8 cellular contexts compared by ENCODE assay signal in the genomic region with DNA sequence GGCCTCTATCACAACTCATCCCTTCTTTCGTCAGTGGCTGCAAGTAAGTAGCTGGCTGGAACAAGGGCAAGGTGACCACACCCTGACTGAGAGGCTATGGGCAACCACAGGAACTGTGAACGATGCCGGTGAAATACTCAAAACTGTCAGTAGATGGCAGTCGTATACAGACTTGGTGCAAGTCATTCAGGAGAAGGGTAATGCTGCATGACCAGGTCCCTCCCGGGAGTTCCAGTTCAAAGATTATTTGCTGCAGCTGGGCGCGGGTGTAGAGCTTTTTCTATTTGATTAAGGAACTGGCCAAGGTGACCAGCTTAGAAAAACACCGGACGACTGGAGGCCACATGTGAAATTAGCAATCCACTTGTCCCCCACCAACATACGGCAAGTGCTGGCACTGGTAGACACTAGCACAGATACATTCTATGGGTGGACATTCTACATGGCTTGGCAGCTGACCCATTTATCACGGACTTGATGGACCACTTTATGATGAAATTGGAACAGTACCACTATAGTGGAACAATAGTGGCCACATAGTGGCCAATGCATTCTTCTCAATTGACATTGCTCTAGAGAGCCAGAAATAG.
DNase-seq lines count a peak whose midpoint lies in the region; ATAC-seq and TF ChIP-seq lines count a peak whose summit lies in the region.

No MANE protein-coding gene starts in this region.

- no peaks in the 10 kb centered on the region for H3K4me1 ChIP-seq in right atrium auricular region

- H3K27me3 ChIP-seq in right atrium auricular region, result no peaks in the 10 kb centered on the region

- H3K9me3 ChIP-seq in right atrium auricular region, result no peaks in the 10 kb centered on the region

- H3K36me3 ChIP-seq in right atrium auricular region, result no peaks in the 10 kb centered on the region

- DNase-seq in EL, result peak; percentile 39
- peak; percentile 96 to 97 for DNase-seq in NCI-H446 (lab: John Stamatoyannopoulos, UW)
- peak; percentile 47 to 59 for DNase-seq in activated T-cell treated with anti-CD3 and anti-CD28 coated beads, Interleukin-2, amount 50 U/mL, for 48 hours
- DNase-seq in right atrium auricular region (ENCODE audit: low spot score), result peak; percentile 56
- peak; percentile 48 to 51 for DNase-seq in stimulated activated CD4-positive, alpha-beta T cell treated with anti-CD3 and anti-CD28 coated beads, Interleukin-2, amount 100 ng/mL, for 48 hours
- no peak for DNase-seq in NCI-H2081 (lab: John Stamatoyannopoulos, UW)

- no peak overlapping the region for H3K27ac ChIP-seq in right atrium auricular region

- ATAC-seq in GM19351 (IDR thresholded peaks at IDR 0.05; ENCODE audit: unreplicated experiment) (peak; percentile 98), HG03135 (IDR thresholded peaks at IDR 0.05; ENCODE audit: unreplicated experiment) (peak; percentile 96)

- H3K4me3 ChIP-seq in right atrium auricular region, result no peak overlapping the region

- TF ChIP-seq CTCF in right atrium auricular region (IDR thresholded peaks at IDR 0.05), result peak in 1 of 2 donors; percentile 52

Comparison
In these comparisons a context has a peak if more than half of its experiments do, and no peak if none do; other contexts are left out.
1. DNase-seq: peak in EL (single experiment), NCI-H446 (2 of 2), activated T-cell treated with anti-CD3 and anti-CD28 coated beads, Interleukin-2, amount 50 U/mL, for 48 hours (2 of 2), right atrium auricular region (single experiment) and stimulated activated CD4-positive, alpha-beta T cell treated with anti-CD3 and anti-CD28 coated beads, Interleukin-2, amount 100 ng/mL, for 48 hours (2 of 2); none in NCI-H2081 (0 of 2).